Comparison of ENCODE assay signal across 17 cellular contexts in the genomic region with DNA sequence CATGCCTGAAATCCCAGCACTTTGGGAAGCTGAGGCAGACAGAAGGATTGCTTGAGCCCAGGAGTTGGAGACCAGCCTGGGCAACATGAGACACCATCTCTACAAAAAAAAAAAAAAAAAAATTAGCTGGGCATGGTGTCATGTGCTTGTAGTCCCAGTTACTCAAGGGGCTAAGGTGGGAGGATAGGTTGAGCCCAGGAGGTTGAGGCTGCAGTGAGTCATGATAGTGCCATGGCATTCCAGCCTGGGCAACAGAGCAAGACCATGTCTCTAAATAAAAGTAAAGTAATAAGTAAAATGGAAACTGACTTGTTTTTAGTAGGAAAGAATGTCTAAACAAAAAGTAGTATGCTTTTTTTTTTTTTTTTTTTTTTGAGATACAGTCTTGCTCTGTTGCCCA.
A peak's percentile ranks its signal among the peaks of the same experiment; 100 is the strongest.
DNase-seq lines count a peak whose midpoint lies in the region; ATAC-seq, FAIRE-seq and TF ChIP-seq lines count a peak whose summit lies in the region.
"Had no signal": no experiment of that assay in that cellular context is flagged by ENCODE, and none has a peak within 500 bp of the region (broad histone marks: within the 10 kb centered on the region; RNA-seq: fewer than 3 reads in every experiment).

No MANE protein-coding gene starts in this region.

- peaks cover 61% of the 10 kb centered on the region for H3K4me1 Mint-ChIP-seq in activated T-cell treated with anti-CD3 and anti-CD28 coated beads, Interleukin-2, amount 50 U/mL, for 24 hours (ENCODE audit: low read depth)
- peaks cover 53% of the 10 kb centered on the region for H3K4me1 Mint-ChIP-seq in activated T-cell treated with anti-CD3 and anti-CD28 coated beads, Interleukin-2, amount 50 U/mL, for 4 hours (ENCODE audit: low read depth)

- H3K36me3 Mint-ChIP-seq in activated T-cell treated with anti-CD3 and anti-CD28 coated beads, Interleukin-2, amount 50 U/mL, for 24 hours (ENCODE audit: low read depth), result peaks cover 6% of the 10 kb centered on the region
- H3K36me3 Mint-ChIP-seq in activated T-cell treated with anti-CD3 and anti-CD28 coated beads, Interleukin-2, amount 50 U/mL, for 4 hours (ENCODE audit: insufficient read depth), result no peaks in the 10 kb centered on the region

- TF ChIP-seq POLR2A in K562 (conservative IDR thresholded peaks at IDR 0.05) (no peak), gastrocnemius medialis (IDR thresholded peaks at IDR 0.05) (no peak), heart left ventricle (IDR thresholded peaks at IDR 0.05) (no peak)

- H3K9me3 ChIP-seq in K562 (replicated peaks; ENCODE audit: control insufficient read depth, insufficient read depth, low read depth, low read length) (no peaks in the 10 kb centered on the region), gastrocnemius medialis (no peaks in the 10 kb centered on the region), heart left ventricle (no peaks in the 10 kb centered on the region)
- H3K9me3 ChIP-seq: mucosa of descending colon, upper lobe of left lung had no signal

- H3K9me1 ChIP-seq in K562 (ENCODE audit: control insufficient read depth, insufficient read depth, low read length), result peaks cover 5% of the 10 kb centered on the region

- DNase-seq in activated T-cell treated with anti-CD3 and anti-CD28 coated beads, Interleukin-2, amount 50 U/mL, for 24 hours, result no peak
- DNase-seq in activated T-cell treated with anti-CD3 and anti-CD28 coated beads, Interleukin-2, amount 50 U/mL, for 4 hours, result no peak
- DNase-seq in M059J (ENCODE audit: low read depth), result peak; percentile 89
- DNase-seq in K562 (ENCODE audit: extremely low read depth in 1 of 4, low spot score in 3 of 4), result no peak
- peak in 1 of 2 donors; percentile 55 for DNase-seq in gastrocnemius medialis
- no peak for DNase-seq in anterior cingulate cortex (lab: John Stamatoyannopoulos, UW)
- no peak for DNase-seq in NCI-H446 (lab: John Stamatoyannopoulos, UW)
- DNase-seq in heart left ventricle, result no peak
- DNase-seq: activated CD8-positive, alpha-beta memory T cell treated with anti-CD3 and anti-CD28 coated beads for 24 hours; activated gamma-delta T cell; KBM-7; mucosa of descending colon; NCI-H1436; upper lobe of left lung had no signal

- no peak for ATAC-seq in activated T-cell treated with anti-CD3 and anti-CD28 coated beads, Interleukin-2, amount 50 U/mL, for 4 hours
- ATAC-seq in K562 (no peak), gastrocnemius medialis (peak in 1 of 2 donors; percentile 8), heart left ventricle (no peak)
- ATAC-seq: left lobe of liver, mucosa of descending colon had no signal

- no peak for TF ChIP-seq EP300 in K562 (IDR thresholded peaks at IDR 0.05; ENCODE audit: low read length)

- H3K27ac ChIP-seq in K562 (ENCODE audit: extremely low read depth, low read depth, low read length), result no peak overlapping the region
- H3K27ac ChIP-seq in gastrocnemius medialis, result peak overlapping the region; percentile 97 to 100 (median 98)
- no peak overlapping the region for H3K27ac ChIP-seq in heart left ventricle
- H3K27ac ChIP-seq: upper lobe of left lung had no signal

- peaks cover 21 to 25% of the 10 kb centered on the region in 2 experiments for H3K4me1 ChIP-seq in K562 (replicated peaks in 1 of 2; ENCODE audit: control insufficient read depth in 2 of 2, insufficient read depth in 2 of 2, low read length in 2 of 2)
- peaks cover 67% of the 10 kb centered on the region in 2 donors for H3K4me1 ChIP-seq in gastrocnemius medialis
- peaks cover 0 to 70% (median 34%) of the 10 kb centered on the region in 12 donors for H3K4me1 ChIP-seq in heart left ventricle

- no peak overlapping the region for H2AFZ ChIP-seq in K562 (ENCODE audit: low read depth, low read length)

- H3K4me3 ChIP-seq in K562, result no peak overlapping the region
- no peak overlapping the region for H3K4me3 ChIP-seq in gastrocnemius medialis
- H3K4me3 ChIP-seq in heart left ventricle, result no peak overlapping the region
- H3K4me3 ChIP-seq: mucosa of descending colon, skin epidermis, upper lobe of left lung had no signal

- CTCF ChIA-PET in K562 (lab: Yijun Ruan, JAX; ENCODE audit: low intra/inter-chr PET ratio), result no interaction called here

- no peak overlapping the region for H3K9ac ChIP-seq in K562 (ENCODE audit: insufficient read depth in 1 of 2, low read depth in 2 of 2, low read length in 2 of 2)

- TF ChIP-seq RAD21 in K562 (CRISPR knock-in tag; conservative IDR thresholded peaks at IDR 0.05 in 1 of 2, IDR thresholded peaks at IDR 0.05 in 1 of 2), result no peak

- intact Hi-C loops in K562 (cut with micrococcal nuclease), result no loop called here
- intact Hi-C loops in gastrocnemius medialis (cut with DNase I; ENCODE audit: low total_unique reads), result no loop called here
- intact Hi-C loops in heart left ventricle (cut with DNase I), result loop anchor here in 4 of 10 donors (5.0 to 10.0 kb wide), 5 partner anchors 61 to 453 kb away; no protein-coding TSS in a partner anchor

- POLR2A ChIA-PET in K562 (lab: Yijun Ruan, JAX), result interaction anchor here (0.9 kb wide), 1 partner anchor 14 kb away, joined by 4 read pairs; no protein-coding TSS in a partner anchor

- no peak for FAIRE-seq in K562 (lab: Jason Lieb, UNC)
- FAIRE-seq: G401.6 had no signal

- no peak overlapping the region for H3K4me2 ChIP-seq in K562 (ENCODE audit: insufficient read depth, low read length)

- in situ Hi-C loops in K562 (cut with MboI) (no loop called here), gastrocnemius medialis (cut with MboI; ENCODE audit: low sequenced_read_pairs in 4 of 4) (no loop called here)

- peaks cover 4% of the 10 kb centered on the region; the same call in 1 of the 2 replicates for H4K20me1 ChIP-seq in K562 (replicated peaks; ENCODE audit: control insufficient read depth, insufficient read depth, low read length)

- peaks cover 70% of the 10 kb centered on the region for H3K79me2 ChIP-seq in K562 (ENCODE audit: control insufficient read depth, insufficient read depth, low read length)

- no peak overlapping the region for H3K4me3 Mint-ChIP-seq in activated T-cell treated with anti-CD3 and anti-CD28 coated beads, Interleukin-2, amount 50 U/mL, for 24 hours
- no peak overlapping the region for H3K4me3 Mint-ChIP-seq in activated T-cell treated with anti-CD3 and anti-CD28 coated beads, Interleukin-2, amount 50 U/mL, for 4 hours

- no peaks in the 10 kb centered on the region for H3K36me3 ChIP-seq in K562 (ENCODE audit: control insufficient read depth, insufficient read depth, low read length)
- H3K36me3 ChIP-seq in gastrocnemius medialis, result no peaks in the 10 kb centered on the region
- H3K36me3 ChIP-seq in heart left ventricle, result no peaks in the 10 kb centered on the region
- H3K36me3 ChIP-seq: upper lobe of left lung had no signal

- no peak for TF ChIP-seq CTCF in K562 (IDR thresholded peaks at IDR 0.05 in 2 of 3, conservative IDR thresholded peaks at IDR 0.05 in 1 of 3; ENCODE audit: insufficient read depth in 2 of 3, low read depth in 1 of 3, low read length in 3 of 3)
- no peak for TF ChIP-seq CTCF in gastrocnemius medialis (IDR thresholded peaks at IDR 0.05 in 4 of 5, conservative IDR thresholded peaks at IDR 0.05 in 1 of 5)
- no peak for TF ChIP-seq CTCF in heart left ventricle (IDR thresholded peaks at IDR 0.05)

- H3K27me3 ChIP-seq in K562 (ENCODE audit: control insufficient read depth in 2 of 2, insufficient read depth in 2 of 2, low read length in 2 of 2) (no peaks in the 10 kb centered on the region), gastrocnemius medialis (no peaks in the 10 kb centered on the region), heart left ventricle (no peaks in the 10 kb centered on the region)
- H3K27me3 ChIP-seq: upper lobe of left lung had no signal

- no TSS peak for BruUV-seq in K562 (replicated peaks; lab: Mats Ljungman, UMichigan)

- no peaks in the 10 kb centered on the region for H3K27me3 Mint-ChIP-seq in activated T-cell treated with anti-CD3 and anti-CD28 coated beads, Interleukin-2, amount 50 U/mL, for 24 hours
- no peaks in the 10 kb centered on the region for H3K27me3 Mint-ChIP-seq in activated T-cell treated with anti-CD3 and anti-CD28 coated beads, Interleukin-2, amount 50 U/mL, for 4 hours (ENCODE audit: low read depth)

- H3K9me3 Mint-ChIP-seq in activated T-cell treated with anti-CD3 and anti-CD28 coated beads, Interleukin-2, amount 50 U/mL, for 24 hours, result no peaks in the 10 kb centered on the region
- no peaks in the 10 kb centered on the region for H3K9me3 Mint-ChIP-seq in activated T-cell treated with anti-CD3 and anti-CD28 coated beads, Interleukin-2, amount 50 U/mL, for 4 hours

- H3K27ac Mint-ChIP-seq in activated T-cell treated with anti-CD3 and anti-CD28 coated beads, Interleukin-2, amount 50 U/mL, for 24 hours, result peak overlapping the region; percentile 71

TF ChIP-seq in K562, 482 proteins besides CTCF, POLR2A, EP300 and RAD21 (continues in another document):
- TF ChIP-seq, protein P1, sequence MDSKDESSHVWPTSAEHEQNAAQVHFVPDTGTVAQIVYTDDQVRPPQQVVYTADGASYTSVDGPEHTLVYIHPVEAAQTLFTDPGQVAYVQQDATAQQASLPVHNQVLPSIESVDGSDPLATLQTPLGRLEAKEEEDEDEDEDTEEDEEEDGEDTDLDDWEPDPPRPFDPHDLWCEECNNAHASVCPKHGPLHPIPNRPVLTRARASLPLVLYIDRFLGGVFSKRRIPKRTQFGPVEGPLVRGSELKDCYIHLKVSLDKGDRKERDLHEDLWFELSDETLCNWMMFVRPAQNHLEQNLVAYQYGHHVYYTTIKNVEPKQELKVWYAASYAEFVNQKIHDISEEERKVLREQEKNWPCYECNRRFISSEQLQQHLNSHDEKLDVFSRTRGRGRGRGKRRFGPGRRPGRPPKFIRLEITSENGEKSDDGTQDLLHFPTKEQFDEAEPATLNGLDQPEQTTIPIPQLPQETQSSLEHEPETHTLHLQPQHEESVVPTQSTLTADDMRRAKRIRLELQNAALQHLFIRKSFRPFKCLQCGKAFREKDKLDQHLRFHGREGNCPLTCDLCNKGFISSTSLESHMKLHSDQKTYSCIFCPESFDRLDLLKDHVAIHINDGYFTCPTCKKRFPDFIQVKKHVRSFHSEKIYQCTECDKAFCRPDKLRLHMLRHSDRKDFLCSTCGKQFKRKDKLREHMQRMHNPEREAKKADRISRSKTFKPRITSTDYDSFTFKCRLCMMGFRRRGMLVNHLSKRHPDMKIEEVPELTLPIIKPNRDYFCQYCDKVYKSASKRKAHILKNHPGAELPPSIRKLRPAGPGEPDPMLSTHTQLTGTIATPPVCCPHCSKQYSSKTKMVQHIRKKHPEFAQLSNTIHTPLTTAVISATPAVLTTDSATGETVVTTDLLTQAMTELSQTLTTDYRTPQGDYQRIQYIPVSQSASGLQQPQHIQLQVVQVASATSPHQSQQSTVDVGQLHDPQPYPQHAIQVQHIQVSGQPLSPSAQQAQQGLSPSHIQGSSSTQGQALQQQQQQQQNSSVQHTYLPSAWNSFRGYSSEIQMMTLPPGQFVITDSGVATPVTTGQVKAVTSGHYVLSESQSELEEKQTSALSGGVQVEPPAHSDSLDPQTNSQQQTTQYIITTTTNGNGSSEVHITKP (IDR thresholded peaks at IDR 0.05; ENCODE audit: partially characterized antibody), result no peak
- TF ChIP-seq ZNF143 (CRISPR knock-in tag; IDR thresholded peaks at IDR 0.05), result no peak

Comparison
In these comparisons a context has a peak if more than half of its experiments do, and no peak if none do; other contexts are left out.
1. H3K27ac ChIP-seq: peak in gastrocnemius medialis (4 of 4); none in K562 (single experiment) and heart left ventricle (0 of 12).